Comparison of ENCODE assay signal across 8 cellular contexts in the genomic region with DNA sequence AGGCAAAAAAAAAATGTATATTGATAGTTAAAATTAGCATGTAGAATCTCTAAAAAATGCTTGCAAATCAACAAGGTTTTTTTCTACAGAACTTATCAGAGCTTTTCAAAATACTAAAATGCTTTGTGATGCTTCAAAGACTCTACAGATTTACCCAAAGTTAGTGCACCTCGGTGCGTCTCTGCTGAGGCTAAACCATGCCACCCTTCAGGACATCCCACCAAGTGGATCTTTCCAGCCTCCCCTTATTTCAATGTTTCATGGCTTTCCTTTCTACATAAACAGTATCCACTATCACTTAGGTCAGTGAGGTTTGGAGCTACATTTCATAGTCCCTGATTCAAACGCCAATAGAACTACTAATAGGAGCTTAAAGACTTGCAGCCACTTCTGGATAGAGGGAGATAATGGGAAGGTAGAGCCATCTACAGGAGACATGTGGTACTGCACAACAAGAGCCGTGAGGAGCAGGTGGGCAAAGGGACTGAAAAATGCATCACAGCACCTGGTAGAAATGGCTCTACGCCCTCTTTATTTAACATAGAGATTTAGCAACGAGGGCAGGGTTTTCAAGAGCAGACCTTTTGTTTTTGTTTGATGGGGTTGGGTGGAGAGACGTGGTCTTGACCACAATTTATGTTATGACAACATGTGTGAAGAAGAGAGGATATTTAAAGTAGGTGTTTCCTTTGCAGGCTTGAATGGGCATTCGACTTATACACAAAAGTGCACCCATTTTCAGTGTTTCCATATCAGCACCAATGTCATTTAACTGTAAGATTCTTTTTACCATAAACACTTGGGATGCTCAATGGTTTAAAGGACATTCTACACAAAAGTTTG. TPM values are rescaled to one million over a fixed set of nuclear protein-coding genes. Genes with fewer than 3 reads are reported as not detected.
DNase-seq lines count a peak whose midpoint lies in the region; ATAC-seq, FAIRE-seq and TF ChIP-seq lines count a peak whose summit lies in the region.

No MANE protein-coding gene starts in this region.

- H3K9me3 Mint-ChIP-seq in Caco-2 (ENCODE audit: unreplicated experiment), result peaks cover 4% of the 10 kb centered on the region
- peaks cover 0 to under 1% (median 0%) of the 10 kb centered on the region in 5 experiments for H3K9me3 Mint-ChIP-seq in brain

- H3K36me3 Mint-ChIP-seq in Caco-2 (ENCODE audit: insufficient read depth, unreplicated experiment) (no peaks in the 10 kb centered on the region), brain (no peaks in the 10 kb centered on the region)

- BruUV-seq in Caco-2 (replicated peaks; lab: Mats Ljungman, UMichigan), result no TSS peak

- H3K27ac Mint-ChIP-seq in Caco-2 (ENCODE audit: unreplicated experiment) (no peak overlapping the region), brain (no peak overlapping the region)

- no peak overlapping the region for H3K4me3 ChIP-seq in Caco-2 (ENCODE audit: low read depth, low read length)

- CTCF ChIA-PET in Caco-2 (lab: Charles Lee), result interaction anchor here (0.6 to 1.9 kb wide), 15 partner anchors 9 to 702 kb away, joined by 3 to 14 read pairs (median 4); no protein-coding TSS in a partner anchor

- no peaks in the 10 kb centered on the region for H3K36me3 ChIP-seq in Caco-2 (ENCODE audit: control insufficient read depth, insufficient read depth, low read length)

- no peaks in the 10 kb centered on the region; the same call in 1 of the 2 replicates for H3K27me3 ChIP-seq in Caco-2 (replicated peaks; ENCODE audit: control insufficient read depth, insufficient read depth, low read length)

- POLR2A ChIA-PET in Caco-2 (lab: Charles Lee), result no interaction called here

- peak; percentile 55 to 69 for DNase-seq in Caco-2
- peak; percentile 69 for DNase-seq in HTR-8/SVneo (ENCODE audit: insufficient read length, low spot score)
- peak; percentile 72 for DNase-seq in OCI-M1 (lab: John Stamatoyannopoulos, UW)
- DNase-seq in inferior parietal cortex (ENCODE audit: extremely low spot score), result peak; percentile 74
- DNase-seq in stimulated activated CD4-positive, alpha-beta T cell treated with anti-CD3 and anti-CD28 coated beads, Interleukin-2, amount 100 ng/mL, for 48 hours, result peak; percentile 23 to 30

- H3K27me3 Mint-ChIP-seq in Caco-2 (ENCODE audit: insufficient read depth, unreplicated experiment) (peaks cover 4% of the 10 kb centered on the region), brain (no peaks in the 10 kb centered on the region)

- peak; percentile 87 to 89 for TF ChIP-seq CTCF in Caco-2 (IDR thresholded peaks at IDR 0.05; ENCODE audit: insufficient read depth in 1 of 2, low read depth in 1 of 2, low read length in 1 of 2, severe bottlenecking in 1 of 2, unreplicated experiment in 1 of 2)
- peak; percentile 83 to 93 for TF ChIP-seq CTCF in brain (conservative IDR thresholded peaks at IDR 0.05)

- no peaks in the 10 kb centered on the region for H3K4me1 Mint-ChIP-seq in Caco-2 (ENCODE audit: low read depth, unreplicated experiment)
- peaks cover 4% of the 10 kb centered on the region for H3K4me1 Mint-ChIP-seq in brain

- H3K4me3 Mint-ChIP-seq in Caco-2 (ENCODE audit: unreplicated experiment) (no peak overlapping the region), brain (no peak overlapping the region)

- H3K4me1 ChIP-seq in Caco-2, result no peaks in the 10 kb centered on the region

- intact Hi-C loops in Caco-2 (cut with micrococcal nuclease; ENCODE audit: unreplicated experiment), result loop anchor here (1.0 to 2.0 kb wide), 2 partner anchors 243 to 397 kb away; no protein-coding TSS in a partner anchor

- FAIRE-seq in HTR-8/SVneo (lab: Jason Lieb, UNC), result no peak

- ATAC-seq in GM19035 (IDR thresholded peaks at IDR 0.05; ENCODE audit: unreplicated experiment), result peak; percentile 78
- ATAC-seq in HG03039 (IDR thresholded peaks at IDR 0.05; ENCODE audit: unreplicated experiment), result no peak

- no peaks in the 10 kb centered on the region for H3K9me3 ChIP-seq in Caco-2

RNA-seq across cellular contexts. Expression of gene SLC35G4, which starts 56.1 kb away (rescaled TPM):
- total RNA-seq in Caco-2 (2022), result not detected in 2 replicates
- polyA plus RNA-seq in brain (ENCODE audit: insufficient read depth, low read depth, low replicate concordance), result not detected
